ENCODE assay signal across 1 cellular context in genomic region chr6:16434885-16435284, GRCh38.
A peak's percentile ranks its signal among the peaks of the same experiment; 100 is the strongest.
TF ChIP-seq lines count a peak whose summit lies in the region.

No MANE protein-coding gene starts in this region.

TF ChIP-seq in K562, 482 proteins besides CTCF, POLR2A, EP300 and RAD21 (continued from another document):
- TF ChIP-seq SMARCA5 (IDR thresholded peaks at IDR 0.05) (no peak), RBM14 (IDR thresholded peaks at IDR 0.05; ENCODE audit: borderline replicate concordance, insufficient read depth, low read depth, low read length) (no peak), SAFB2 (IDR thresholded peaks at IDR 0.05; ENCODE audit: borderline replicate concordance, low read depth, low read length, severe bottlenecking) (no peak), ZNF140 (CRISPR knock-in tag; IDR thresholded peaks at IDR 0.05) (no peak), FOSL1 (tag; conservative IDR thresholded peaks at IDR 0.05) (peak; percentile 33; the same call in 1 of the 2 replicates), TSC22D4 (tag; IDR thresholded peaks at IDR 0.05) (no peak), IRF9 (tag; IDR thresholded peaks at IDR 0.05) (0 out of 2 replicates have a peak, but pooled peaks have one; percentile 8), ZNF280B (CRISPR knock-in tag; IDR thresholded peaks at IDR 0.05) (no peak), ATF7 (IDR thresholded peaks at IDR 0.05) (0 out of 2 replicates have a peak, but pooled peaks have one; percentile 22), GMEB1 (CRISPR knock-in tag; IDR thresholded peaks at IDR 0.05) (no peak), MECOM (CRISPR knock-in tag; IDR thresholded peaks at IDR 0.05) (0 out of 2 replicates have a peak, but pooled peaks have one; percentile 41), TRIM24 (IDR thresholded peaks at IDR 0.05) (peak; percentile 68 to 87; a peak in 3 of 4 replicates), ZBTB40 (IDR thresholded peaks at IDR 0.05) (peak; percentile 47; the same call in 1 of the 2 replicates), ZBTB40 (CRISPR knock-in tag; IDR thresholded peaks at IDR 0.05) (no peak), ZNF212 (CRISPR knock-in tag; IDR thresholded peaks at IDR 0.05) (no peak), ETS2 (tag; IDR thresholded peaks at IDR 0.05; ENCODE audit: borderline replicate concordance, poor library complexity, severe bottlenecking) (no peak), CEBPB (tag; IDR thresholded peaks at IDR 0.05) (0 out of 2 replicates have a peak, but pooled peaks have one; percentile 24), ZNF311 (CRISPR knock-in tag; IDR thresholded peaks at IDR 0.05) (0 out of 2 replicates have a peak, but pooled peaks have one; percentile 61), JUN (IDR thresholded peaks at IDR 0.05; ENCODE audit: borderline replicate concordance, low read depth, low read length) (no peak), JUN (CRISPR knock-in tag; IDR thresholded peaks at IDR 0.05; ENCODE audit: borderline replicate concordance) (no peak), NFRKB (IDR thresholded peaks at IDR 0.05; ENCODE audit: low read depth) (0 out of 2 replicates have a peak, but pooled peaks have one; percentile 76), PKNOX1 (IDR thresholded peaks at IDR 0.05) (peak; percentile 14; the same call in 1 of the 2 replicates)
